In the genomic region with DNA sequence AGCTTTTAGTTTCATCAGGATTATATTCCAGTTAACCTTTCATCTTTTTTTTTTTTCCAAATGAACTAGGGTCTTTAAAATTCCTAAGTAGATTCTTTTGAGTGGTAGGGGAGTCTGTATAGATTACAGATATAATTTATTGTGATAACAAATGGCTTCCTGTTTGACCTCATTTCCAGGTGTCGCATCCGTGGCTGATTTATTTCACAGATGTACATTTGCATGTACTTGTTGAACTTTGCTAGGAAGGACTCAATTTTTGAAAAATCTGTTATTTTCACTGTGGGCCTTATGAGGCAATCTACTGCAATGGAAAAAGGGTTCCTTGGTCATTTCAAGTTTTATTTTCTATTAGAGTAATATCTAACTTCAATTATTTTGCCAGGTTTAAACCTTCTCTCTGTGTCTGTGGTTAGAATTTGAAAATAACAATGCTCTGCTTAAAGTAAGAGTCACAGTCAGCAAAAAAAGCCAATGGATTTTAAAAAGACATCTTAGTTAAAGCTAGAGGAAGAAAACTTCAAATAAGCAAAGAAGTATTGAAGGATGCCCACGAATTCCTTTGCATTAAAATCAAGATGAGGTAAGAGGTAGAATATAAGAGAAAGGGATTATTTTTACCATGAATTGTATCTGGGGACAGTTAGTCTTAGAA, we compare ENCODE assay signal across 39 cellular contexts. TPM values are rescaled to one million over a fixed set of nuclear protein-coding genes. Genes with fewer than 3 reads are reported as not detected.
"Had no signal": no experiment of that assay in that cellular context is flagged by ENCODE, and none has a peak within 500 bp of the region (broad histone marks: within the 10 kb centered on the region; RNA-seq: fewer than 3 reads in every experiment).

No MANE protein-coding gene starts in this region.

- H3K27me3 ChIP-seq: adrenal gland, body of pancreas, breast epithelium, Peyer's patch, SJSA1 had no signal

- H3K27ac ChIP-seq: adrenal gland, body of pancreas, Peyer's patch, SJSA1, VCaP had no signal

- H3K9me3 ChIP-seq: adrenal gland, body of pancreas, breast epithelium, Peyer's patch, SJSA1 had no signal

- H3K4me1 ChIP-seq: adrenal gland, body of pancreas, breast epithelium, Peyer's patch, SJSA1 had no signal

- H3K4me3 ChIP-seq: adrenal gland, body of pancreas, breast epithelium, Peyer's patch, SJSA1 had no signal

- H3K36me3 ChIP-seq: adrenal gland, breast epithelium, Peyer's patch, SJSA1 had no signal

- ATAC-seq: activated naive CD4-positive, alpha-beta T cell treated with anti-CD3 and anti-CD28 coated beads, Interleukin-2, amount 50 U/mL, for 72 hours; activated T-cell treated with anti-CD3 and anti-CD28 coated beads, Interleukin-2, amount 50 U/mL, for 4 hours; body of pancreas; PC-3 had no signal

- DNase-seq: activated B cell treated with CpG ODN at 0.5 μM for 24 hours; activated CD4-positive, alpha-beta memory T cell treated with anti-CD3 and anti-CD28 coated beads for 36 hours; activated CD4-positive, alpha-beta T cell treated with anti-CD3 and anti-CD28 coated beads for 4 hours; activated CD4-positive, alpha-beta T cell treated with anti-CD3 and anti-CD28 coated beads, Interleukin-2, amount 50 U/mL, for 1 hour; activated CD4-positive, CD25-positive, alpha-beta regulatory T cell treated with anti-CD3 and anti-CD28 coated beads, Interleukin-2, amount 50 U/mL, for 72 hours; activated CD8-positive, alpha-beta memory T cell treated with anti-CD3 and anti-CD28 coated beads, Interleukin-2, amount 50 U/mL, for 4 hours; activated gamma-delta T cell treated with Interleukin-2 at 50 U/mL for 16 hours; activated naive CD4-positive, alpha-beta T cell treated with anti-CD3 and anti-CD28 coated beads for 36 hours; activated T-cell treated with anti-CD3 and anti-CD28 coated beads for 4 hours; activated T-cell treated with anti-CD3 and anti-CD28 coated beads, Interleukin-2, amount 50 U/mL, for 4 hours; adrenal gland; body of pancreas; cortex of kidney; MM.1S; NCI-H1092 treated with DMSO at 0.1 percent for 48 hours; NCI-H1417; NCI-H146; NCI-H187; NCI-H2029 treated with DMSO at 0.1 percent for 48 hours; NCI-H2107; NCI-H2171 treated with DMSO at 0.1 percent for 48 hours; NCI-H2227 treated with DMSO at 0.1 percent for 48 hours; NCI-H446; NCI-H524; NCI-H69; NCI-H82; PC-3; Peyer's patch; RPMI8226; SHP77 treated with DMSO at 0.1 percent for 48 hours; SW 1271; T-helper 1 cell; T-helper 2 cell; T-helper 9 cell had no signal

- FAIRE-seq: astrocyte had no signal

RNA-seq across cellular contexts. Expression of a gene that starts 57.9 kb away (rescaled TPM):
- total RNA-seq: activated B cell treated with CpG ODN at 0.5 μM for 24 hours; activated naive CD4-positive, alpha-beta T cell treated with anti-CD3 and anti-CD28 coated beads for 36 hours; activated naive CD4-positive, alpha-beta T cell treated with anti-CD3 and anti-CD28 coated beads, Interleukin-2, amount 50 U/mL, for 72 hours; activated T-cell treated with anti-CD3 and anti-CD28 coated beads, Interleukin-2, amount 50 U/mL, for 4 hours had no signal
